ENCODE assay signal across 26 cellular contexts in the genomic region with DNA sequence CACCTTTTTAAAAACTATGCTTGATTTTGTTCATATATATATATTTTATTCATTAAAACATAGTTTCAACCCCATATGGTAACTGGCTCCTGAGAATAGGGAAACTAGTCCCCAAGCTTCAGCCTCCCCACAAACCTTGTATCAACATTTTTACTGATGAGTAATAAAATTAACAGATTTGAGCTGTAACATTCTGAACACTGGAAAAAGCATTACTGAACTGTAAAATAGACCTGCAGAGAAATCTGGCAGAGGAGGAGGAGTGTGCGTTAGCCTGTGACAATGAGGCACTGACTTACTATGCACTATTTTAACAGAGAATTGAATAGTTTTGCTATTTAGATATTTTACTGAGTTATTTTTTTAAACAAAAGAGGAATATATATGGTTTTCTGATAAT. TPM values are rescaled to one million over a fixed set of nuclear protein-coding genes. Genes with fewer than 3 reads are reported as not detected.
DNase-seq lines count a peak whose midpoint lies in the region; ATAC-seq and TF ChIP-seq lines count a peak whose summit lies in the region.
"Had no signal": no experiment of that assay in that cellular context is flagged by ENCODE, and none has a peak within 500 bp of the region (broad histone marks: within the 10 kb centered on the region; RNA-seq: fewer than 3 reads in every experiment).

No MANE protein-coding gene starts in this region.

- H3K4me3 ChIP-seq in left ventricle myocardium inferior, result no peak overlapping the region
- H3K4me3 ChIP-seq in astrocyte of the spinal cord (ENCODE audit: low read depth, low read length), result no peak overlapping the region
- H3K4me3 ChIP-seq: adrenal gland, lower lobe of right lung, neural progenitor cell, right lobe of liver, SK-N-MC had no signal

- no peak for DNase-seq in left ventricle myocardium inferior
- DNase-seq in Right ventricle myocardium inferior (ENCODE audit: missing footprints), result no peak
- DNase-seq in astrocyte of the spinal cord (ENCODE audit: low read depth, low spot score), result peak; percentile 40
- no peak for DNase-seq in nephron progenitor cell
- DNase-seq in left lobe of liver (ENCODE audit: low spot score), result no peak
- no peak for DNase-seq in DMS53 treated with DMSO at 0.1 percent for 48 hours (lab: John Stamatoyannopoulos, UW; ENCODE audit: unreplicated experiment)
- no peak for DNase-seq in activated T-cell treated with anti-CD3 and anti-CD28 coated beads, Interleukin-2, amount 50 U/mL, for 48 hours
- no peak for DNase-seq in A172 (ENCODE audit: low spot score)
- DNase-seq: activated CD8-positive, alpha-beta memory T cell treated with anti-CD3 and anti-CD28 coated beads for 24 hours; activated gamma-delta T cell treated with Interleukin-2 at 50 U/mL for 16 hours; adrenal gland; DMS79 treated with DMSO at 0.1 percent for 48 hours; glutamatergic neuron; GOT3; HFFc6; Karpas-422; lower lobe of right lung; NCI-H1436 treated with DMSO at 0.1 percent for 48 hours; NCI-H510A; posterior cingulate gyrus; right lobe of liver; stimulated activated naive CD4-positive, alpha-beta T cell had no signal

- H3K36me3 Mint-ChIP-seq in nephron progenitor cell (ENCODE audit: low read depth), result peaks cover 4% of the 10 kb centered on the region

- TF ChIP-seq CTCF in left ventricle myocardium inferior (IDR thresholded peaks at IDR 0.05; ENCODE audit: borderline replicate concordance) (no peak), astrocyte of the spinal cord (IDR thresholded peaks at IDR 0.05; ENCODE audit: low read depth, low read length) (no peak), nephron progenitor cell (IDR thresholded peaks at IDR 0.05) (no peak)

- no peak for ATAC-seq in Right ventricle myocardium inferior
- no peak for ATAC-seq in left lobe of liver
- ATAC-seq: HepG2, lower lobe of right lung, right lobe of liver had no signal

- no peaks in the 10 kb centered on the region for H3K36me3 ChIP-seq in left ventricle myocardium inferior
- H3K36me3 ChIP-seq: adrenal gland, lower lobe of right lung, neural progenitor cell, right lobe of liver had no signal

- H3K27me3 Mint-ChIP-seq in nephron progenitor cell (ENCODE audit: low read depth, poor library complexity), result no peaks in the 10 kb centered on the region

- H3K9me3 ChIP-seq in left ventricle myocardium inferior (replicated peaks), result no peaks in the 10 kb centered on the region
- H3K9me3 ChIP-seq: adrenal gland, lower lobe of right lung, right lobe of liver had no signal

- peaks cover 64% of the 10 kb centered on the region for H3K4me1 Mint-ChIP-seq in nephron progenitor cell

- intact Hi-C loops in left ventricle myocardium inferior (cut with micrococcal nuclease) (no loop called here), Right ventricle myocardium inferior (cut with DNase I) (loop anchor here (5.0 kb wide), 1 partner anchor 41 kb away; a partner anchor contains a TSS)

- H3K27me3 ChIP-seq in left ventricle myocardium inferior (ENCODE audit: low read depth), result no peaks in the 10 kb centered on the region
- H3K27me3 ChIP-seq: adrenal gland, neural progenitor cell, right lobe of liver had no signal

- peaks cover 95% of the 10 kb centered on the region for H3K4me1 ChIP-seq in left ventricle myocardium inferior

- peak overlapping the region; percentile 93 for H3K27ac Mint-ChIP-seq in nephron progenitor cell
- H3K27ac Mint-ChIP-seq: HFFc6; neural progenitor cell; T-helper 1 cell treated with Interleukin-12 subunit alpha and Interleukin-12 subunit beta and Interleukin-4 antibody, amounts not matched to agents 30 μg/mL and 1 μg/mL, for 36 hours had no signal

- peak overlapping the region; percentile 61 for H3K27ac ChIP-seq in left ventricle myocardium inferior (replicated peaks)
- H3K27ac ChIP-seq: adrenal gland, lower lobe of right lung, neural progenitor cell, right lobe of liver, SK-N-MC had no signal

- in situ Hi-C loops in astrocyte of the spinal cord (cut with HindIII; ENCODE audit: low sequenced_read_pairs), result no loop called here

- no peak overlapping the region for H3K4me3 Mint-ChIP-seq in nephron progenitor cell
- H3K4me3 Mint-ChIP-seq: HFFc6; neural progenitor cell; T-helper 1 cell treated with Interleukin-12 subunit alpha and Interleukin-12 subunit beta and Interleukin-4 antibody, amounts not matched to agents 30 μg/mL and 1 μg/mL, for 36 hours had no signal

- peaks cover 4% of the 10 kb centered on the region for H3K9me3 Mint-ChIP-seq in nephron progenitor cell
- H3K9me3 Mint-ChIP-seq: HFFc6; T-helper 1 cell treated with Interleukin-12 subunit alpha and Interleukin-12 subunit beta and Interleukin-4 antibody, amounts not matched to agents 30 μg/mL and 1 μg/mL, for 36 hours had no signal

RNA-seq across cellular contexts. Expression of a gene that starts 43.1 kb away (rescaled TPM):
- total RNA-seq in left ventricle myocardium inferior (18.2 TPM), Right ventricle myocardium inferior (19.0 TPM), left lobe of liver (15.2 TPM)
- 42.4 and 43.6 TPM in 2 replicates for total RNA-seq in A172 (2014; rRNA removed; shearing (Covaris generic))
